Comparison of ENCODE assay signal across 35 cellular contexts in genomic region chr18:8453528-8453927, GRCh38.
"Had no signal": no experiment of that assay in that cellular context is flagged by ENCODE, and none has a peak within 500 bp of the region (broad histone marks: within the 10 kb centered on the region; RNA-seq: fewer than 3 reads in every experiment).

No MANE protein-coding gene starts in this region.

- H3K9me3 Mint-ChIP-seq: activated CD4-positive, alpha-beta memory T cell treated with anti-CD3 and anti-CD28 coated beads for 36 hours; activated CD4-positive, alpha-beta T cell treated with anti-CD3 and anti-CD28 coated beads, Interleukin-2, amount 10 ng/mL, durations not matched to agents 24 days and 14 days; activated naive CD4-positive, alpha-beta T cell treated with anti-CD3 and anti-CD28 coated beads for 36 hours; activated naive CD4-positive, alpha-beta T cell treated with anti-CD3 and anti-CD28 coated beads, Interleukin-2, amount 50 U/mL, for 24 hours; activated naive CD8-positive, alpha-beta T cell treated with anti-CD3 and anti-CD28 coated beads for 36 hours; activated naive CD8-positive, alpha-beta T cell treated with anti-CD3 and anti-CD28 coated beads, Interleukin-2, amount 50 U/mL, for 24 hours; activated T-helper 1 cell treated with anti-CD3 and anti-CD28 coated beads, Interleukin-12 subunit alpha, Interleukin-12 subunit beta, Interleukin-2, Interleukin-4 antibody, amounts not matched to agents 30 ng/mL and 10 ng/mL and 1 ng/mL, durations not matched to agents 14 hours and 24 hours and 36 hours; activated T-helper 2 cell treated with anti-CD3 and anti-CD28 coated beads, Interferon-gamma antibody, Interleukin-2, Interleukin-4, amounts not matched to agents 10 μg/mL and 5 μg/mL and 100 μg/mL, durations not matched to agents 14 hours and 24 hours and 36 hours; T-helper 2 cell treated with Interferon-gamma antibody and Interleukin-4, amounts not matched to agents 5 μg/mL and 100 μg/mL, for 36 hours had no signal

- H3K27ac Mint-ChIP-seq: activated CD4-positive, alpha-beta memory T cell treated with anti-CD3 and anti-CD28 coated beads for 36 hours; activated CD4-positive, alpha-beta T cell treated with anti-CD3 and anti-CD28 coated beads for 36 hours; activated CD4-positive, alpha-beta T cell treated with anti-CD3 and anti-CD28 coated beads, Interleukin-2, amount 10 ng/mL, durations not matched to agents 24 days and 14 days; activated CD8-positive, alpha-beta memory T cell treated with anti-CD3 and anti-CD28 coated beads, Interleukin-2, amount 10 ng/mL, durations not matched to agents 7 days and 5 days; activated CD8-positive, alpha-beta T cell treated with anti-CD3 and anti-CD28 coated beads, Interleukin-2, amount 10 ng/mL, durations not matched to agents 7 days and 5 days; activated naive CD4-positive, alpha-beta T cell treated with anti-CD3 and anti-CD28 coated beads for 36 hours; activated naive CD4-positive, alpha-beta T cell treated with anti-CD3 and anti-CD28 coated beads, Interleukin-2, amount 50 U/mL, for 24 hours; activated naive CD8-positive, alpha-beta T cell treated with anti-CD3 and anti-CD28 coated beads for 36 hours; activated naive CD8-positive, alpha-beta T cell treated with anti-CD3 and anti-CD28 coated beads, Interleukin-2, amount 50 U/mL, for 24 hours; activated T-helper 1 cell treated with anti-CD3 and anti-CD28 coated beads, Interleukin-12 subunit alpha, Interleukin-12 subunit beta, Interleukin-2, Interleukin-4 antibody, amounts not matched to agents 30 ng/mL and 10 ng/mL and 1 ng/mL, durations not matched to agents 14 hours and 24 hours and 36 hours; activated T-helper 2 cell treated with anti-CD3 and anti-CD28 coated beads, Interferon-gamma antibody, Interleukin-2, Interleukin-4, amounts not matched to agents 10 μg/mL and 5 μg/mL and 100 μg/mL, durations not matched to agents 14 hours and 24 hours and 36 hours; T-helper 2 cell treated with Interferon-gamma antibody and Interleukin-4, amounts not matched to agents 5 μg/mL and 100 μg/mL, for 36 hours had no signal

- H3K27me3 ChIP-seq: adrenal gland, body of pancreas, colonic mucosa, esophagus squamous epithelium, gastroesophageal sphincter had no signal

- H3K4me1 ChIP-seq: adrenal gland, body of pancreas, colonic mucosa, esophagus squamous epithelium, gastroesophageal sphincter had no signal

- H3K36me3 ChIP-seq: adrenal gland, colonic mucosa, esophagus squamous epithelium, gastroesophageal sphincter, WERI-Rb-1 had no signal

- H3K27me3 Mint-ChIP-seq: activated CD4-positive, alpha-beta T cell treated with anti-CD3 and anti-CD28 coated beads, Interleukin-2, amount 10 ng/mL, durations not matched to agents 24 days and 14 days; activated CD8-positive, alpha-beta memory T cell treated with anti-CD3 and anti-CD28 coated beads, Interleukin-2, amount 10 ng/mL, durations not matched to agents 7 days and 5 days had no signal

- H3K4me3 Mint-ChIP-seq: activated CD4-positive, alpha-beta memory T cell treated with anti-CD3 and anti-CD28 coated beads for 36 hours; activated CD4-positive, alpha-beta T cell treated with anti-CD3 and anti-CD28 coated beads for 36 hours; activated CD4-positive, alpha-beta T cell treated with anti-CD3 and anti-CD28 coated beads, Interleukin-2, amount 10 ng/mL, durations not matched to agents 24 days and 14 days; activated CD8-positive, alpha-beta memory T cell treated with anti-CD3 and anti-CD28 coated beads, Interleukin-2, amount 10 ng/mL, durations not matched to agents 7 days and 5 days; activated CD8-positive, alpha-beta T cell treated with anti-CD3 and anti-CD28 coated beads, Interleukin-2, amount 10 ng/mL, durations not matched to agents 7 days and 5 days; activated naive CD4-positive, alpha-beta T cell treated with anti-CD3 and anti-CD28 coated beads for 36 hours; activated naive CD4-positive, alpha-beta T cell treated with anti-CD3 and anti-CD28 coated beads, Interleukin-2, amount 50 U/mL, for 24 hours; activated naive CD8-positive, alpha-beta T cell treated with anti-CD3 and anti-CD28 coated beads for 36 hours; activated naive CD8-positive, alpha-beta T cell treated with anti-CD3 and anti-CD28 coated beads, Interleukin-2, amount 50 U/mL, for 24 hours; activated T-helper 1 cell treated with anti-CD3 and anti-CD28 coated beads, Interleukin-12 subunit alpha, Interleukin-12 subunit beta, Interleukin-2, Interleukin-4 antibody, amounts not matched to agents 30 ng/mL and 10 ng/mL and 1 ng/mL, durations not matched to agents 14 hours and 24 hours and 36 hours; T-helper 2 cell treated with Interferon-gamma antibody and Interleukin-4, amounts not matched to agents 5 μg/mL and 100 μg/mL, for 36 hours had no signal

- FAIRE-seq: endothelial cell of umbilical vein had no signal

- ATAC-seq: activated CD4-positive, alpha-beta T cell treated with anti-CD3 and anti-CD28 coated beads for 36 hours; activated CD8-positive, alpha-beta memory T cell treated with anti-CD3 and anti-CD28 coated beads, Interleukin-2, amount 10 ng/mL, durations not matched to agents 7 days and 5 days; activated CD8-positive, alpha-beta T cell treated with anti-CD3 and anti-CD28 coated beads, Interleukin-2, amount 10 ng/mL, durations not matched to agents 7 days and 5 days; activated naive CD8-positive, alpha-beta T cell treated with anti-CD3 and anti-CD28 coated beads, Interleukin-2, amount 50 U/mL, for 24 hours; body of pancreas; gastroesophageal sphincter had no signal

- H3K4me3 ChIP-seq: adrenal gland, body of pancreas, colonic mucosa, esophagus squamous epithelium, gastroesophageal sphincter had no signal

- DNase-seq: activated CD4-positive, alpha-beta memory T cell treated with anti-CD3 and anti-CD28 coated beads for 36 hours; activated CD4-positive, alpha-beta T cell treated with anti-CD3 and anti-CD28 coated beads for 36 hours; activated CD4-positive, alpha-beta T cell treated with anti-CD3 and anti-CD28 coated beads, Interleukin-2, amount 10 ng/mL, durations not matched to agents 24 days and 14 days; activated CD4-positive, CD25-positive, alpha-beta regulatory T cell; activated CD4-positive, CD25-positive, alpha-beta regulatory T cell treated with anti-CD3 and anti-CD28 coated beads, Interleukin-2, amount 50 U/mL, for 72 hours; activated CD8-positive, alpha-beta memory T cell treated with anti-CD3 and anti-CD28 coated beads, Interleukin-2, amount 10 ng/mL, durations not matched to agents 7 days and 5 days; activated CD8-positive, alpha-beta memory T cell treated with anti-CD3 and anti-CD28 coated beads, Interleukin-2, amount 50 U/mL, for 4 hours; activated CD8-positive, alpha-beta T cell treated with anti-CD3 and anti-CD28 coated beads, Interleukin-2, amount 10 ng/mL, durations not matched to agents 7 days and 5 days; activated effector memory CD4-positive, alpha-beta T cell treated with anti-CD3 and anti-CD28 coated beads, Interleukin-2, amount 50 U/mL, for 16 hours; activated naive CD4-positive, alpha-beta T cell treated with anti-CD3 and anti-CD28 coated beads for 36 hours; activated naive CD8-positive, alpha-beta T cell treated with anti-CD3 and anti-CD28 coated beads for 36 hours; activated naive CD8-positive, alpha-beta T cell treated with anti-CD3 and anti-CD28 coated beads, Interleukin-2, amount 50 U/mL, for 24 hours; activated T-cell treated with anti-CD3 and anti-CD28 coated beads, Interleukin-2, amount 50 U/mL, for 1 hour; activated T-cell treated with anti-CD3 and anti-CD28 coated beads, Interleukin-2, amount 50 U/mL, for 48 hours; adrenal gland; amygdala; aorta; body of pancreas; central memory CD4-positive, alpha-beta T cell; cerebellar nuclear complex; colonic mucosa; effector CD8-positive, alpha-beta T cell; esophagus squamous epithelium; foreskin melanocyte; head of caudate nucleus; hippocampal formation; T1000; WERI-Rb-1 had no signal

- H3K9me3 ChIP-seq: adrenal gland, body of pancreas, colonic mucosa, esophagus squamous epithelium, gastroesophageal sphincter had no signal

- H3K27ac ChIP-seq: adrenal gland, body of pancreas, colonic mucosa, epithelial cell of prostate, esophagus squamous epithelium, gastroesophageal sphincter, WERI-Rb-1 had no signal

- H3K4me1 Mint-ChIP-seq: activated CD4-positive, alpha-beta T cell treated with anti-CD3 and anti-CD28 coated beads for 36 hours; activated CD4-positive, alpha-beta T cell treated with anti-CD3 and anti-CD28 coated beads, Interleukin-2, amount 10 ng/mL, durations not matched to agents 24 days and 14 days; activated CD8-positive, alpha-beta memory T cell treated with anti-CD3 and anti-CD28 coated beads, Interleukin-2, amount 10 ng/mL, durations not matched to agents 7 days and 5 days; activated naive CD4-positive, alpha-beta T cell treated with anti-CD3 and anti-CD28 coated beads, Interleukin-2, amount 50 U/mL, for 24 hours; activated naive CD8-positive, alpha-beta T cell treated with anti-CD3 and anti-CD28 coated beads for 36 hours; activated naive CD8-positive, alpha-beta T cell treated with anti-CD3 and anti-CD28 coated beads, Interleukin-2, amount 50 U/mL, for 24 hours had no signal

- H3K36me3 Mint-ChIP-seq: activated CD4-positive, alpha-beta memory T cell treated with anti-CD3 and anti-CD28 coated beads for 36 hours; activated CD8-positive, alpha-beta memory T cell treated with anti-CD3 and anti-CD28 coated beads, Interleukin-2, amount 10 ng/mL, durations not matched to agents 7 days and 5 days; activated naive CD4-positive, alpha-beta T cell treated with anti-CD3 and anti-CD28 coated beads, Interleukin-2, amount 50 U/mL, for 24 hours; activated naive CD8-positive, alpha-beta T cell treated with anti-CD3 and anti-CD28 coated beads for 36 hours had no signal
